In the genomic region with DNA sequence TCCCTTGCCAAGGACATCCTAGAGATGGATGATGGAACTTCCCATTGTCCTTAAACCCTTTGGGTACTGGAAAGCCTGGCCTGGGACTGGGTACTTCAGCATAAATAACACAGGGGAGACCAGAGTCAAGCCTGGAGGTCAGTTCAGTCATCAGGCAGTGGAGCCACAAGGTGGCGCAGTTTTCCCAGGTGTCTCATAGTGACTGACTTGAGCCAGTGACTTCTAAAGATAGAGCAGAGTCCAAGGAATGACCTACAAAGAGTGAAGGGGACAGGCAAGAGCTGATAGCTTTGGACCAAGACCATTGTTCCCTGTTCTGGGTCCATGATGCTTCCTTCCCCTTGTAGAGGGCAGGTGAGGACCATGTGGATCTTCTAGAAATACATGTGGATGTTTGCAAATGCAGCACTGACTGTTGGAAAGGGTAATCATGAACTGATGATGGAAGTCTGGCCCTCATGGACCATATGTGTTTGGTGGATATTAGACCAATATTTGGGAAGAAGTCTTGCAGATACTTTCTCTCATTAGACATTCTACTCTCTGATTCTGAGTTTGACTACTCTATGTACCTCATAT, we compare ENCODE assay signal across 13 cellular contexts. TPM values are rescaled to one million over a fixed set of nuclear protein-coding genes. Genes with fewer than 3 reads are reported as not detected.
"Had no signal": no experiment of that assay in that cellular context is flagged by ENCODE, and none has a peak within 500 bp of the region (broad histone marks: within the 10 kb centered on the region; RNA-seq: fewer than 3 reads in every experiment).

No MANE protein-coding gene starts in this region.

RNA-seq across cellular contexts. Expression of a gene that starts 6.7 kb away (rescaled TPM):
- total RNA-seq: activated CD8-positive, alpha-beta memory T cell treated with anti-CD3 and anti-CD28 coated beads for 36 hours; activated naive CD8-positive, alpha-beta T cell treated with anti-CD3 and anti-CD28 coated beads, Interleukin-2, amount 10 ng/mL, durations not matched to agents 7 days and 5 days; activated T-helper 1 cell treated with anti-CD3 and anti-CD28 coated beads, Interleukin-12 subunit alpha, Interleukin-12 subunit beta, Interleukin-2, Interleukin-4 antibody, amounts not matched to agents 30 ng/mL and 10 ng/mL and 1 ng/mL, durations not matched to agents 14 hours and 24 hours and 36 hours; breast epithelium; chondrocyte; esophagus muscularis mucosa; left ventricle myocardium superior; mucosa of descending colon; thyroid gland; urinary bladder had no signal
- polyA plus RNA-seq: naive thymus-derived CD4-positive, alpha-beta T cell; urinary bladder had no signal

RNA-seq across cellular contexts. Expression of a gene that starts 25.8 kb away (rescaled TPM):
- total RNA-seq: activated CD8-positive, alpha-beta memory T cell treated with anti-CD3 and anti-CD28 coated beads for 36 hours; activated naive CD8-positive, alpha-beta T cell treated with anti-CD3 and anti-CD28 coated beads, Interleukin-2, amount 10 ng/mL, durations not matched to agents 7 days and 5 days; activated T-helper 1 cell treated with anti-CD3 and anti-CD28 coated beads, Interleukin-12 subunit alpha, Interleukin-12 subunit beta, Interleukin-2, Interleukin-4 antibody, amounts not matched to agents 30 ng/mL and 10 ng/mL and 1 ng/mL, durations not matched to agents 14 hours and 24 hours and 36 hours; chondrocyte; dorsolateral prefrontal cortex; glomerular endothelial cell; left ventricle myocardium superior; mucosa of descending colon; thyroid gland had no signal
- polyA plus RNA-seq: naive thymus-derived CD4-positive, alpha-beta T cell; urinary bladder had no signal
